ENCODE assay signal across 19 cellular contexts in genomic region chr10:8919291-8919690, GRCh38.
DNase-seq lines count a peak whose midpoint lies in the region; ATAC-seq and TF ChIP-seq lines count a peak whose summit lies in the region.
"Had no signal": no experiment of that assay in that cellular context is flagged by ENCODE, and none has a peak within 500 bp of the region (broad histone marks: within the 10 kb centered on the region; RNA-seq: fewer than 3 reads in every experiment).

No MANE protein-coding gene starts in this region.

- no peak overlapping the region for H3K4me2 ChIP-seq in mesenchymal stem cell (ENCODE audit: low read length, poor library complexity, severe bottlenecking)

- H3K4ac ChIP-seq in mesenchymal stem cell (ENCODE audit: low read depth in 1 of 2, low read length in 2 of 2), result no peak overlapping the region

- no peak overlapping the region for H2AFZ ChIP-seq in mesenchymal stem cell (ENCODE audit: low read depth, low read length)

- H3K23ac ChIP-seq in mesenchymal stem cell (ENCODE audit: low read length in 2 of 2), result no peak overlapping the region

- intact Hi-C loops in adrenal gland (cut with DNase I), result no loop called here

- no peak overlapping the region for H4K91ac ChIP-seq in mesenchymal stem cell (ENCODE audit: low read length)

- H3K4me3 ChIP-seq in astrocyte of the spinal cord (ENCODE audit: low read depth, low read length), result no peak overlapping the region
- no peak overlapping the region for H3K4me3 ChIP-seq in mesenchymal stem cell (ENCODE audit: insufficient read depth in 1 of 2, low read depth in 1 of 2, low read length in 2 of 2)
- H3K4me3 ChIP-seq in adrenal gland, result no peak overlapping the region
- H3K4me3 ChIP-seq: SK-N-MC had no signal

- peak; percentile 65 for DNase-seq in Daoy (ENCODE audit: low read depth)
- DNase-seq in NCI-H226, result peak; percentile 3
- DNase-seq in astrocyte of the spinal cord (ENCODE audit: low read depth, low spot score), result peak; percentile 1
- DNase-seq in mesenchymal stem cell, result peak; percentile 71
- DNase-seq in DMS79 (lab: John Stamatoyannopoulos, UW), result no peak
- DNase-seq in adrenal gland, result no peak
- DNase-seq in GM03348 (ENCODE audit: low spot score), result no peak
- DNase-seq: C1 segment of cervical spinal cord, H9, Karpas-422, MM.1S, NCI-H1092, NCI-H1436 treated with DMSO at 0.1 percent for 48 hours, NCI-H2029 treated with DMSO at 0.1 percent for 48 hours, NCI-H2171, Right ventricle myocardium superior had no signal

- no peaks in the 10 kb centered on the region for H3K27me3 ChIP-seq in mesenchymal stem cell (ENCODE audit: control insufficient read depth in 1 of 2, insufficient read depth in 1 of 2, low read length in 2 of 2)
- no peaks in the 10 kb centered on the region for H3K27me3 ChIP-seq in adrenal gland

- H2AK5ac ChIP-seq in mesenchymal stem cell (ENCODE audit: low read length, severe bottlenecking), result no peak overlapping the region

- H3K79me1 ChIP-seq in mesenchymal stem cell (replicated peaks; ENCODE audit: low read length, poor library complexity, severe bottlenecking), result no peaks in the 10 kb centered on the region

- TF ChIP-seq CTCF in astrocyte of the spinal cord (IDR thresholded peaks at IDR 0.05; ENCODE audit: low read depth, low read length), result no peak
- no peak for TF ChIP-seq CTCF in adrenal gland (IDR thresholded peaks at IDR 0.05)

- H3K18ac ChIP-seq in mesenchymal stem cell (ENCODE audit: low read depth in 1 of 2, low read length in 2 of 2), result no peak overlapping the region

- H3K9me3 ChIP-seq in mesenchymal stem cell (ENCODE audit: control insufficient read depth, low read length) (no peaks in the 10 kb centered on the region), adrenal gland (replicated peaks in 1 of 3) (no peaks in the 10 kb centered on the region)

- H2BK12ac ChIP-seq in mesenchymal stem cell (ENCODE audit: low read length in 2 of 2), result no peak overlapping the region

- TF ChIP-seq POLR2A in adrenal gland (IDR thresholded peaks at IDR 0.05), result no peak

- H3K27ac ChIP-seq in mesenchymal stem cell (ENCODE audit: low read length, poor library complexity, severe bottlenecking) (no peak overlapping the region), adrenal gland (no peak overlapping the region)
- H3K27ac ChIP-seq: HL-60, SK-N-MC had no signal

- no peaks in the 10 kb centered on the region for H3K36me3 ChIP-seq in mesenchymal stem cell (ENCODE audit: control insufficient read depth in 1 of 2, insufficient read depth in 2 of 2, low read depth in 1 of 2, low read length in 2 of 2)
- H3K36me3 ChIP-seq in adrenal gland (replicated peaks in 1 of 2), result no peaks in the 10 kb centered on the region

- H4K8ac ChIP-seq in mesenchymal stem cell (ENCODE audit: low read length), result no peak overlapping the region

- no peak for ATAC-seq in GM19324 (IDR thresholded peaks at IDR 0.05; ENCODE audit: low FRiP score, unreplicated experiment)

- no peak overlapping the region for H3K14ac ChIP-seq in mesenchymal stem cell (ENCODE audit: low read length in 2 of 2)

- no peak overlapping the region for H2BK15ac ChIP-seq in mesenchymal stem cell (ENCODE audit: low read depth, poor library complexity, severe bottlenecking)

- in situ Hi-C loops in astrocyte of the spinal cord (cut with HindIII; ENCODE audit: low sequenced_read_pairs), result no loop called here

- no peak overlapping the region for H2BK5ac ChIP-seq in mesenchymal stem cell (ENCODE audit: low read depth, low read length, poor library complexity, severe bottlenecking)

- no peak overlapping the region for H3K9ac ChIP-seq in mesenchymal stem cell (ENCODE audit: low read length)

- no peak overlapping the region for H2BK120ac ChIP-seq in mesenchymal stem cell (ENCODE audit: low read depth, low read length)

- no peaks in the 10 kb centered on the region for H3K4me1 ChIP-seq in mesenchymal stem cell (ENCODE audit: control insufficient read depth, insufficient read depth, low read depth, low read length)
- no peaks in the 10 kb centered on the region for H3K4me1 ChIP-seq in adrenal gland (replicated peaks in 1 of 2)

- WGBS in mesenchymal stem cell, result 50% methylated on average over 4 of the region's 4 CpGs
- WGBS in adrenal gland, 4 donors, result 36 to 54% (median 41%) methylated on average over 4 of the region's 4 CpGs

Comparison
In these comparisons a context has a peak if more than half of its experiments do, and no peak if none do; other contexts are left out.
1. DNase-seq: peak in Daoy (single experiment), NCI-H226 (single experiment), astrocyte of the spinal cord (single experiment) and mesenchymal stem cell (single experiment); none in DMS79 (single experiment), adrenal gland (0 of 7) and GM03348 (single experiment).